In the genomic region with DNA sequence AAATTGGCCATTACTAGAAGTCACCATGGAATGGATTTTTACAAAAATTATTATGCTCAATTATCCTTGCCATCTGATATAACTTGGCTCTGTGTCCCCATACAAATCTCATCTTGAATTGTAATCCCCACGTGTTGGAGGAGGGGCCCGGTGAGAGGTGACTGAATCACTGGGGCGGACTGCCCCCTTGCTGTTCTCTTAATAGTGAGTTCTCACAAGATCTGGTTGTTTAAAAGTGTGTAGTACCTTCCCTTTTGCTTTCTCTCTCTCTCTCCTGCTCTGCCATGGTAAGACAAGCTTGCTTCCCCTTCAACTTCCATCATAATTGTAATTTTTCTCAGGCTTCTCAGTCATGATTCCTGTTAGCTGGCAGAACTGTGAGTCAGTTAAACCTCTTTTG, we compare ENCODE assay signal across 24 cellular contexts.
"Had no signal": no experiment of that assay in that cellular context is flagged by ENCODE, and none has a peak within 500 bp of the region (broad histone marks: within the 10 kb centered on the region; RNA-seq: fewer than 3 reads in every experiment).

No MANE protein-coding gene starts in this region.

- H3K27ac ChIP-seq: esophagus muscularis mucosa, gastrocnemius medialis, parathyroid adenoma, right lobe of liver, skin epidermis, tibial artery had no signal

- H3K36me3 ChIP-seq: esophagus muscularis mucosa, gastrocnemius medialis, right lobe of liver, tibial artery had no signal

- H3K4me1 ChIP-seq: esophagus muscularis mucosa, gastrocnemius medialis, parathyroid adenoma, right lobe of liver, tibial artery had no signal

- H3K36me3 Mint-ChIP-seq: activated CD8-positive, alpha-beta memory T cell treated with anti-CD3 and anti-CD28 coated beads, Interleukin-2, amount 10 ng/mL, durations not matched to agents 7 days and 5 days; activated naive CD4-positive, alpha-beta T cell treated with anti-CD3 and anti-CD28 coated beads, Interleukin-2, amount 50 U/mL, for 24 hours; brain had no signal

- H3K27ac Mint-ChIP-seq: activated CD4-positive, alpha-beta T cell treated with anti-CD3 and anti-CD28 coated beads, Interleukin-2, amount 10 ng/mL, durations not matched to agents 7 days and 5 days; activated CD8-positive, alpha-beta memory T cell treated with anti-CD3 and anti-CD28 coated beads, Interleukin-2, amount 10 ng/mL, durations not matched to agents 7 days and 5 days; activated CD8-positive, alpha-beta T cell treated with anti-CD3 and anti-CD28 coated beads for 36 hours; activated naive CD4-positive, alpha-beta T cell treated with anti-CD3 and anti-CD28 coated beads, Interleukin-2, amount 50 U/mL, for 24 hours; activated T-helper 1 cell treated with anti-CD3 and anti-CD28 coated beads, Interleukin-12 subunit alpha, Interleukin-12 subunit beta, Interleukin-2, Interleukin-4 antibody, amounts not matched to agents 30 ng/mL and 10 ng/mL and 1 ng/mL, durations not matched to agents 14 hours and 24 hours and 36 hours; stimulated activated naive CD8-positive, alpha-beta T cell treated with anti-CD3 and anti-CD28 coated beads, Interleukin-15, Interleukin-2, amounts not matched to agents 100 ng/mL and 50 ng/mL, for 24 hours had no signal

- H3K27me3 ChIP-seq: gastrocnemius medialis, right lobe of liver, tibial artery had no signal

- ATAC-seq: activated CD8-positive, alpha-beta memory T cell treated with anti-CD3 and anti-CD28 coated beads, Interleukin-2, amount 10 ng/mL, durations not matched to agents 7 days and 5 days; activated CD8-positive, alpha-beta T cell treated with anti-CD3 and anti-CD28 coated beads for 36 hours; gastrocnemius medialis; left ventricle myocardium superior; right lobe of liver had no signal

- H3K4me1 Mint-ChIP-seq: activated CD4-positive, alpha-beta T cell treated with anti-CD3 and anti-CD28 coated beads, Interleukin-2, amount 10 ng/mL, durations not matched to agents 7 days and 5 days; activated CD8-positive, alpha-beta memory T cell treated with anti-CD3 and anti-CD28 coated beads, Interleukin-2, amount 10 ng/mL, durations not matched to agents 7 days and 5 days; activated naive CD4-positive, alpha-beta T cell treated with anti-CD3 and anti-CD28 coated beads, Interleukin-2, amount 50 U/mL, for 24 hours had no signal

- H3K79me2 ChIP-seq: parathyroid adenoma had no signal

- H3K9ac ChIP-seq: parathyroid adenoma had no signal

- H2AFZ ChIP-seq: parathyroid adenoma had no signal

- DNase-seq: activated CD4-positive, alpha-beta T cell treated with anti-CD3 and anti-CD28 coated beads, Interleukin-2, amount 10 ng/mL, durations not matched to agents 7 days and 5 days; activated CD4-positive, CD25-positive, alpha-beta regulatory T cell treated with anti-CD3 and anti-CD28 coated beads, Interleukin-2, amount 50 U/mL, for 72 hours; activated CD8-positive, alpha-beta memory T cell treated with anti-CD3 and anti-CD28 coated beads, Interleukin-2, amount 10 ng/mL, durations not matched to agents 7 days and 5 days; activated CD8-positive, alpha-beta T cell treated with anti-CD3 and anti-CD28 coated beads for 36 hours; activated gamma-delta T cell treated with Interleukin-2 at 50 U/mL for 16 hours; anterior cingulate cortex; effector memory CD4-positive, alpha-beta T cell; gastrocnemius medialis; hippocampal formation; left ventricle myocardium superior; mammary epithelial cell; nucleus accumbens; right lobe of liver; stimulated activated CD4-positive, alpha-beta T cell treated with anti-CD3 and anti-CD28 coated beads, Interleukin-1b, Interleukin-23, amount 100 ng/mL, for 48 hours; substantia nigra; tibial artery had no signal

- H3K9me3 ChIP-seq: esophagus muscularis mucosa, gastrocnemius medialis, right lobe of liver, tibial artery had no signal

- H3K9me3 Mint-ChIP-seq: nephron had no signal

- H3K4me3 ChIP-seq: esophagus muscularis mucosa, gastrocnemius medialis, right lobe of liver, skin epidermis, tibial artery had no signal

- H3K27me3 Mint-ChIP-seq: activated CD4-positive, alpha-beta T cell treated with anti-CD3 and anti-CD28 coated beads, Interleukin-2, amount 10 ng/mL, durations not matched to agents 7 days and 5 days; activated CD8-positive, alpha-beta memory T cell treated with anti-CD3 and anti-CD28 coated beads, Interleukin-2, amount 10 ng/mL, durations not matched to agents 7 days and 5 days; activated CD8-positive, alpha-beta T cell treated with anti-CD3 and anti-CD28 coated beads for 36 hours; activated naive CD4-positive, alpha-beta T cell treated with anti-CD3 and anti-CD28 coated beads, Interleukin-2, amount 50 U/mL, for 24 hours; stimulated activated naive CD8-positive, alpha-beta T cell treated with anti-CD3 and anti-CD28 coated beads, Interleukin-15, Interleukin-2, amounts not matched to agents 100 ng/mL and 50 ng/mL, for 24 hours had no signal

- H3K4me3 Mint-ChIP-seq: activated CD4-positive, alpha-beta T cell treated with anti-CD3 and anti-CD28 coated beads, Interleukin-2, amount 10 ng/mL, durations not matched to agents 7 days and 5 days; activated CD8-positive, alpha-beta memory T cell treated with anti-CD3 and anti-CD28 coated beads, Interleukin-2, amount 10 ng/mL, durations not matched to agents 7 days and 5 days; activated CD8-positive, alpha-beta T cell treated with anti-CD3 and anti-CD28 coated beads for 36 hours; activated naive CD4-positive, alpha-beta T cell treated with anti-CD3 and anti-CD28 coated beads, Interleukin-2, amount 50 U/mL, for 24 hours; activated T-helper 1 cell treated with anti-CD3 and anti-CD28 coated beads, Interleukin-12 subunit alpha, Interleukin-12 subunit beta, Interleukin-2, Interleukin-4 antibody, amounts not matched to agents 30 ng/mL and 10 ng/mL and 1 ng/mL, durations not matched to agents 14 hours and 24 hours and 36 hours; brain; nephron; stimulated activated naive CD8-positive, alpha-beta T cell treated with anti-CD3 and anti-CD28 coated beads, Interleukin-15, Interleukin-2, amounts not matched to agents 100 ng/mL and 50 ng/mL, for 24 hours had no signal
